In the genomic region with DNA sequence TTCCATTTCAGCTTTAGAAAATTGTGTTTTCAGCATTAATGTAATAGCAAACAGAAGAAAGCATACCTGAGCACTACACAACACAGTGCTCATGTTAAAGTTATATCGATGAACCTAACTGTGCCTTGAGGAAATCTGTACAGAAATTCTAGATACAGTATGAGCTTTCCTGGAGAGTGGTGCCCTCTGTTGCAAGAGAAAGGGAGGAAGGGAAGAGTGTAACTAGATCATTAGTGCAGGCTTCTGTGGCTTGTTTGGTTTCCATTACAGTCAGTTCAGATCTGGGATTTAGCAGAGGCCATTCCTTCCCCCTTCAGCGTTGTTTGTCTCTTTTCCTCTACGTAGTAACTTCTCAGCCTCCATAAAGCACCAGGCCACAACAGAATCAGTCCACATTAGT, we compare ENCODE assay signal across 12 cellular contexts.
DNase-seq lines count a peak whose midpoint lies in the region; ATAC-seq and TF ChIP-seq lines count a peak whose summit lies in the region.
"Had no signal": no experiment of that assay in that cellular context is flagged by ENCODE, and none has a peak within 500 bp of the region (broad histone marks: within the 10 kb centered on the region; RNA-seq: fewer than 3 reads in every experiment).

No MANE protein-coding gene starts in this region.

- H3K27ac Mint-ChIP-seq in WTC11 = no peak overlapping the region
- no peak overlapping the region for H3K27ac Mint-ChIP-seq in activated CD4-positive, alpha-beta T cell treated with anti-CD3 and anti-CD28 coated beads for 36 hours

- no peaks in the 10 kb centered on the region for H3K36me3 ChIP-seq in DND-41 (ENCODE audit: insufficient read depth, low read length)
- H3K36me3 ChIP-seq in esophagus muscularis mucosa = no peaks in the 10 kb centered on the region
- H3K36me3 ChIP-seq: BE2C had no signal

- POLR2A ChIA-PET in WTC11 (lab: Charles Lee) = no interaction called here
- POLR2A ChIA-PET in activated CD4-positive, alpha-beta T cell treated with anti-CD3 and anti-CD28 coated beads for 36 hours (lab: Charles Lee) = no interaction called here

- H3K9me3 ChIP-seq in DND-41 (ENCODE audit: insufficient read depth, low read length, severe bottlenecking) (no peaks in the 10 kb centered on the region), esophagus muscularis mucosa (no peaks in the 10 kb centered on the region)
- H3K9me3 ChIP-seq: BE2C had no signal

- H3K4me1 ChIP-seq in DND-41 (ENCODE audit: insufficient read depth, low read length) = no peaks in the 10 kb centered on the region
- H3K4me1 ChIP-seq in esophagus muscularis mucosa = no peaks in the 10 kb centered on the region
- H3K4me1 ChIP-seq: BE2C had no signal

- H3K9me3 Mint-ChIP-seq in WTC11 = no peaks in the 10 kb centered on the region
- H3K9me3 Mint-ChIP-seq in activated CD4-positive, alpha-beta T cell treated with anti-CD3 and anti-CD28 coated beads for 36 hours (ENCODE audit: low read depth) = no peaks in the 10 kb centered on the region

- H3K4me1 Mint-ChIP-seq in WTC11 = peaks cover 19% of the 10 kb centered on the region
- peaks cover 4% of the 10 kb centered on the region for H3K4me1 Mint-ChIP-seq in activated CD4-positive, alpha-beta T cell treated with anti-CD3 and anti-CD28 coated beads for 36 hours

- intact Hi-C loops in esophagus muscularis mucosa (cut with DNase I) = no loop called here
- intact Hi-C loops in activated CD4-positive, alpha-beta T cell treated with anti-CD3 and anti-CD28 coated beads for 36 hours (cut with DNase I, micrococcal nuclease) = no loop called here

- DNase-seq in DND-41 (no peak), HT1080 (ENCODE audit: low read depth) (peak; percentile 8), WTC11 (ENCODE audit: low spot score) (no peak), iris pigment epithelial cell (ENCODE audit: low read depth) (peak; percentile 26), esophagus muscularis mucosa (ENCODE audit: extremely low spot score) (no peak), C1 segment of cervical spinal cord (lab: John Stamatoyannopoulos, UW) (no peak)
- no peak for DNase-seq in activated CD4-positive, alpha-beta T cell treated with anti-CD3 and anti-CD28 coated beads for 36 hours
- DNase-seq: activated CD4-positive, alpha-beta T cell treated with anti-CD3 and anti-CD28 coated beads for 1 hour; BE2C; NCI-H1694; retina had no signal

- no peaks in the 10 kb centered on the region for H3K27me3 Mint-ChIP-seq in WTC11 (ENCODE audit: low read depth)
- H3K27me3 Mint-ChIP-seq in activated CD4-positive, alpha-beta T cell treated with anti-CD3 and anti-CD28 coated beads for 36 hours = peaks cover 5% of the 10 kb centered on the region

- no peak overlapping the region for H3K9ac ChIP-seq in DND-41 (ENCODE audit: low read depth, low read length)

- H3K79me2 ChIP-seq in DND-41 (ENCODE audit: insufficient read depth, low read length) = no peaks in the 10 kb centered on the region

- no peak overlapping the region for H3K4me2 ChIP-seq in DND-41 (ENCODE audit: insufficient read depth, low read length)

- TF ChIP-seq CTCF in DND-41 (IDR thresholded peaks at IDR 0.05; ENCODE audit: borderline replicate concordance, extremely low read depth, low read length, poor library complexity, severe bottlenecking) (peak; percentile 25), WTC11 (IDR thresholded peaks at IDR 0.05) (no peak), esophagus muscularis mucosa (IDR thresholded peaks at IDR 0.05) (no peak)

- no peak for TF ChIP-seq POLR2A in esophagus muscularis mucosa (IDR thresholded peaks at IDR 0.05; ENCODE audit: low read depth)

- no peak for ATAC-seq in DND-41 (ENCODE audit: insufficient read depth, low read depth)
- ATAC-seq in WTC11 = peak; percentile 65
- ATAC-seq in HG02938 (IDR thresholded peaks at IDR 0.05; ENCODE audit: unreplicated experiment) = no peak
- no peak for ATAC-seq in activated CD4-positive, alpha-beta T cell treated with anti-CD3 and anti-CD28 coated beads for 36 hours

- H3K4me3 Mint-ChIP-seq in WTC11 = no peak overlapping the region
- no peak overlapping the region for H3K4me3 Mint-ChIP-seq in activated CD4-positive, alpha-beta T cell treated with anti-CD3 and anti-CD28 coated beads for 36 hours

- 78% methylated on average over 3 of the region's 3 CpGs for WGBS in esophagus muscularis mucosa

- H3K4me3 ChIP-seq in DND-41 (ENCODE audit: low read depth in 1 of 2, low read length in 2 of 2) (no peak overlapping the region), esophagus muscularis mucosa (no peak overlapping the region)

- no peak overlapping the region for H3K27ac ChIP-seq in DND-41 (ENCODE audit: low read length)
- H3K27ac ChIP-seq in esophagus muscularis mucosa (replicated peaks in 1 of 4) = no peak overlapping the region

- H3K36me3 Mint-ChIP-seq in WTC11 = no peaks in the 10 kb centered on the region
- no peaks in the 10 kb centered on the region for H3K36me3 Mint-ChIP-seq in activated CD4-positive, alpha-beta T cell treated with anti-CD3 and anti-CD28 coated beads for 36 hours (ENCODE audit: low read depth)

- TF ChIP-seq EP300 in esophagus muscularis mucosa (IDR thresholded peaks at IDR 0.05) = no peak

- H3K27me3 ChIP-seq in DND-41 (ENCODE audit: insufficient read depth, low read length, poor library complexity) = peaks cover 15% of the 10 kb centered on the region
- no peaks in the 10 kb centered on the region for H3K27me3 ChIP-seq in esophagus muscularis mucosa
- H3K27me3 ChIP-seq: BE2C had no signal

- no peaks in the 10 kb centered on the region for H4K20me1 ChIP-seq in DND-41 (ENCODE audit: insufficient read depth, low read length)

- no peak overlapping the region for H2AFZ ChIP-seq in DND-41 (ENCODE audit: low read depth, low read length)

- CTCF ChIA-PET in WTC11 (lab: Charles Lee) = interaction anchor here (1.2 kb wide), 1 partner anchor 125 kb away, joined by 3 read pairs; no protein-coding TSS in a partner anchor
- CTCF ChIA-PET in activated CD4-positive, alpha-beta T cell treated with anti-CD3 and anti-CD28 coated beads for 36 hours (lab: Charles Lee) = no interaction called here

TF ChIP-seq in WTC11, 78 proteins besides CTCF, POLR2A, EP300 and RAD21:
- TF ChIP-seq SMAD3 (CRISPR knock-in tag; IDR thresholded peaks at IDR 0.05; ENCODE audit: borderline replicate concordance) (no peak), HMGA2 (CRISPR knock-in tag; IDR thresholded peaks at IDR 0.05) (no peak), CREM (CRISPR knock-in tag; IDR thresholded peaks at IDR 0.05) (no peak), RELA (CRISPR knock-in tag; IDR thresholded peaks at IDR 0.05; ENCODE audit: borderline replicate concordance) (no peak)
- TF ChIP-seq, protein P1, sequence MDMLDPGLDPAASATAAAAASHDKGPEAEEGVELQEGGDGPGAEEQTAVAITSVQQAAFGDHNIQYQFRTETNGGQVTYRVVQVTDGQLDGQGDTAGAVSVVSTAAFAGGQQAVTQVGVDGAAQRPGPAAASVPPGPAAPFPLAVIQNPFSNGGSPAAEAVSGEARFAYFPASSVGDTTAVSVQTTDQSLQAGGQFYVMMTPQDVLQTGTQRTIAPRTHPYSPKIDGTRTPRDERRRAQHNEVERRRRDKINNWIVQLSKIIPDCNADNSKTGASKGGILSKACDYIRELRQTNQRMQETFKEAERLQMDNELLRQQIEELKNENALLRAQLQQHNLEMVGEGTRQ (CRISPR knock-in tag; IDR thresholded peaks at IDR 0.05) = no peak
TF ChIP-seq in WTC11: peak in this region for 0.

Comparison
In these comparisons a context has a peak if more than half of its experiments do, and no peak if none do; other contexts are left out.
1. DNase-seq: peak in HT1080 (single experiment) and iris pigment epithelial cell (single experiment); none in DND-41 (single experiment), WTC11 (single experiment), esophagus muscularis mucosa (single experiment), C1 segment of cervical spinal cord (0 of 14) and activated CD4-positive, alpha-beta T cell treated with anti-CD3 and anti-CD28 coated beads for 36 hours (single experiment).